In the genomic region with DNA sequence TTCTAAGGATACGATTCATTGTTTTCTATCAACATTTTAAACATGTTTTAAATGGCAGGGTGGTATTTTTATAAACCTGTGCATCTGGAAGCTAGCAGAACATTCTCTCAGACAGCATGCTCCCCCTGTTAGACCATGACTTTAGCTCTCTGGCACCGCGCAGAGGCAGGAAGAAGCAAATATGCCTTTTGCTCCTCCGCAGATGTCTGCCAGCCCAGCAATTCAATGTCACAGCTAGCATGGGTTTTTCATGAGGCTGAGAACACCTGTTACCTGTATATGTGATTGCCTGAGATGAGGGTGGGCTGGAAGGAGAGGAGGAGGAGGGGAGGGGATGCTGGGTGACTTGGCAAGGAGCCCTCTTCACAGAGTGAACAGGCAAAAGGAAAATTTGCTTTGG, we compare ENCODE assay signal across 1 cellular context.
TF ChIP-seq lines count a peak whose summit lies in the region.

No MANE protein-coding gene starts in this region.

TF ChIP-seq in GM12878, 131 proteins besides CTCF, POLR2A, EP300 and RAD21 (continued from another document):
- no peak for TF ChIP-seq SIX5 (IDR thresholded peaks at IDR 0.05; ENCODE audit: low read depth, low read length, severe bottlenecking)
- TF ChIP-seq NFYA (IDR thresholded peaks at IDR 0.05; ENCODE audit: borderline replicate concordance, low read depth, low read length) = no peak
- no peak for TF ChIP-seq ASH2L (IDR thresholded peaks at IDR 0.05; ENCODE audit: borderline replicate concordance, low read depth)
- no peak for TF ChIP-seq MLLT1 (IDR thresholded peaks at IDR 0.05)
- TF ChIP-seq NR2C2 (IDR thresholded peaks at IDR 0.05; ENCODE audit: borderline replicate concordance, control insufficient read depth, insufficient read length, low read depth) = no peak
- TF ChIP-seq, protein P1, sequence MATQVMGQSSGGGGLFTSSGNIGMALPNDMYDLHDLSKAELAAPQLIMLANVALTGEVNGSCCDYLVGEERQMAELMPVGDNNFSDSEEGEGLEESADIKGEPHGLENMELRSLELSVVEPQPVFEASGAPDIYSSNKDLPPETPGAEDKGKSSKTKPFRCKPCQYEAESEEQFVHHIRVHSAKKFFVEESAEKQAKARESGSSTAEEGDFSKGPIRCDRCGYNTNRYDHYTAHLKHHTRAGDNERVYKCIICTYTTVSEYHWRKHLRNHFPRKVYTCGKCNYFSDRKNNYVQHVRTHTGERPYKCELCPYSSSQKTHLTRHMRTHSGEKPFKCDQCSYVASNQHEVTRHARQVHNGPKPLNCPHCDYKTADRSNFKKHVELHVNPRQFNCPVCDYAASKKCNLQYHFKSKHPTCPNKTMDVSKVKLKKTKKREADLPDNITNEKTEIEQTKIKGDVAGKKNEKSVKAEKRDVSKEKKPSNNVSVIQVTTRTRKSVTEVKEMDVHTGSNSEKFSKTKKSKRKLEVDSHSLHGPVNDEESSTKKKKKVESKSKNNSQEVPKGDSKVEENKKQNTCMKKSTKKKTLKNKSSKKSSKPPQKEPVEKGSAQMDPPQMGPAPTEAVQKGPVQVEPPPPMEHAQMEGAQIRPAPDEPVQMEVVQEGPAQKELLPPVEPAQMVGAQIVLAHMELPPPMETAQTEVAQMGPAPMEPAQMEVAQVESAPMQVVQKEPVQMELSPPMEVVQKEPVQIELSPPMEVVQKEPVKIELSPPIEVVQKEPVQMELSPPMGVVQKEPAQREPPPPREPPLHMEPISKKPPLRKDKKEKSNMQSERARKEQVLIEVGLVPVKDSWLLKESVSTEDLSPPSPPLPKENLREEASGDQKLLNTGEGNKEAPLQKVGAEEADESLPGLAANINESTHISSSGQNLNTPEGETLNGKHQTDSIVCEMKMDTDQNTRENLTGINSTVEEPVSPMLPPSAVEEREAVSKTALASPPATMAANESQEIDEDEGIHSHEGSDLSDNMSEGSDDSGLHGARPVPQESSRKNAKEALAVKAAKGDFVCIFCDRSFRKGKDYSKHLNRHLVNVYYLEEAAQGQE (IDR thresholded peaks at IDR 0.05; ENCODE audit: low read depth, low read length) = no peak
- TF ChIP-seq IKZF2 (IDR thresholded peaks at IDR 0.05) = no peak
- TF ChIP-seq POLR2AphosphoS5 (IDR thresholded peaks at IDR 0.05; ENCODE audit: low read length) = no peak; the same call in 1 of the 2 replicates
- no peak for TF ChIP-seq CHD2 (IDR thresholded peaks at IDR 0.05; ENCODE audit: borderline replicate concordance, low read depth, low read length)
- TF ChIP-seq MYC (IDR thresholded peaks at IDR 0.05; ENCODE audit: insufficient read depth, insufficient read length, insufficient replicate concordance, low read length, severe bottlenecking) = no peak
- TF ChIP-seq, protein P2, sequence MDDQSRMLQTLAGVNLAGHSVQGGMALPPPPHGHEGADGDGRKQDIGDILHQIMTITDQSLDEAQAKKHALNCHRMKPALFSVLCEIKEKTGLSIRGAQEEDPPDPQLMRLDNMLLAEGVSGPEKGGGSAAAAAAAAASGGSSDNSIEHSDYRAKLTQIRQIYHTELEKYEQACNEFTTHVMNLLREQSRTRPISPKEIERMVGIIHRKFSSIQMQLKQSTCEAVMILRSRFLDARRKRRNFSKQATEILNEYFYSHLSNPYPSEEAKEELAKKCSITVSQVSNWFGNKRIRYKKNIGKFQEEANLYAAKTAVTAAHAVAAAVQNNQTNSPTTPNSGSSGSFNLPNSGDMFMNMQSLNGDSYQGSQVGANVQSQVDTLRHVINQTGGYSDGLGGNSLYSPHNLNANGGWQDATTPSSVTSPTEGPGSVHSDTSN (IDR thresholded peaks at IDR 0.05; ENCODE audit: insufficient replicate concordance, low read depth, low read length) = no peak
- no peak for TF ChIP-seq BMI1 (IDR thresholded peaks at IDR 0.05; ENCODE audit: borderline replicate concordance)
- no peak for TF ChIP-seq ZNF24 (IDR thresholded peaks at IDR 0.05)
- no peak for TF ChIP-seq SP1 (IDR thresholded peaks at IDR 0.05; ENCODE audit: low read depth, low read length)
- no peak for TF ChIP-seq KDM1A (IDR thresholded peaks at IDR 0.05; ENCODE audit: borderline replicate concordance)
- TF ChIP-seq BHLHE40 (IDR thresholded peaks at IDR 0.05; ENCODE audit: borderline replicate concordance in 1 of 2, low read depth in 2 of 2, low read length in 1 of 2) = no peak
- TF ChIP-seq IRF3 (IDR thresholded peaks at IDR 0.05) = no peak
